ENCODE assay signal across 8 cellular contexts in the genomic region with DNA sequence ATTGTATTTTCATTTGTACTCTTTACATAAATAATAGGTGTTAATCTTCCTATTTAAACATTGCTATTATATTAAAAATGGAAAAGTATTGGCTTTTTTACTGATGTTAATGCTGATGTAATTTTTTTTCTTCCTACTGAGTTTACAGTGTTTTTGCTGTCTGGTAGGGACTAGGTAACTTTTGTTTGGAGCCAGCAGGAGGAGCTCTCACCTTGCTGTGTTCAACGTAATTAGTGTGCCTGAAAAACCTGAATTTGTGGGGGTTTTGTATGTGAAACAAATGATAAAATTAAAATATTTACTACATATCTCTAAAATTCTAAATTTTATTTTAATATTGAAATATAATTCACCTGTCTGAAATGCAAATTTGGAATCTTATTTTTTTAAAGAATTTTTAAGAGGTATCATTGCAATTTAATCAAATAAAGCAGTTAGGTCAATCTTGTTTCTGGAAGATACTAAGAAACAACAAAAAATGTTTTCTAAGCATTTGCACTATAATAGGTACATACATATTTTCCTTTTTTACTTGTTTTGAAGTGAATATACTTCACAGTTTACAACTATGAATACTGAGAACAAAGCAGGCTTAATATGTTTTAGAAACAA.
DNase-seq lines count a peak whose midpoint lies in the region; ATAC-seq and TF ChIP-seq lines count a peak whose summit lies in the region.

No MANE protein-coding gene starts in this region.

- DNase-seq in stimulated activated CD4-positive, alpha-beta T cell treated with anti-CD3 and anti-CD28 coated beads, Interleukin-15, amount 100 ng/mL, for 24 hours: peak; percentile 19
- DNase-seq in stimulated activated CD4-positive, alpha-beta T cell treated with anti-CD3 and anti-CD28 coated beads, Interleukin-4, amount 100 ng/mL, for 1 hour: no peak
- peak; percentile 41 for DNase-seq in NCI-H748 treated with DMSO at 0.1 percent for 48 hours (lab: John Stamatoyannopoulos, UW)
- DNase-seq in cerebellar cortex (ENCODE audit: low spot score): peak; percentile 66
- DNase-seq in nephron progenitor cell: peak; percentile 47
- DNase-seq in activated effector memory CD4-positive, alpha-beta T cell treated with Interleukin-2 at 50 U/mL for 16 hours: no peak
- no peak for DNase-seq in NCI-H187 treated with DMSO at 0.1 percent for 48 hours (lab: John Stamatoyannopoulos, UW)

- H3K27me3 Mint-ChIP-seq in nephron progenitor cell (ENCODE audit: low read depth, poor library complexity): peaks cover 5% of the 10 kb centered on the region

- H3K9me3 Mint-ChIP-seq in nephron progenitor cell: no peaks in the 10 kb centered on the region

- H3K27ac Mint-ChIP-seq in nephron progenitor cell: no peak overlapping the region

- peak; percentile 59 for ATAC-seq in HG03521 (IDR thresholded peaks at IDR 0.05; ENCODE audit: unreplicated experiment)

- H3K4me3 Mint-ChIP-seq in nephron progenitor cell: no peak overlapping the region

- no peaks in the 10 kb centered on the region for H3K36me3 Mint-ChIP-seq in nephron progenitor cell (ENCODE audit: low read depth)

- no peaks in the 10 kb centered on the region for H3K4me1 Mint-ChIP-seq in nephron progenitor cell

- peak; percentile 82 for TF ChIP-seq CTCF in nephron progenitor cell (IDR thresholded peaks at IDR 0.05)

Comparison
In these comparisons a context has a peak if more than half of its experiments do, and no peak if none do; other contexts are left out.
1. DNase-seq: peak in stimulated activated CD4-positive, alpha-beta T cell treated with anti-CD3 and anti-CD28 coated beads, Interleukin-15, amount 100 ng/mL, for 24 hours (single experiment), NCI-H748 treated with DMSO at 0.1 percent for 48 hours (single experiment), cerebellar cortex (single experiment) and nephron progenitor cell (single experiment); none in stimulated activated CD4-positive, alpha-beta T cell treated with anti-CD3 and anti-CD28 coated beads, Interleukin-4, amount 100 ng/mL, for 1 hour (single experiment), activated effector memory CD4-positive, alpha-beta T cell treated with Interleukin-2 at 50 U/mL for 16 hours (single experiment) and NCI-H187 treated with DMSO at 0.1 percent for 48 hours (single experiment).